Comparison of ENCODE assay signal across 8 cellular contexts in the genomic region with DNA sequence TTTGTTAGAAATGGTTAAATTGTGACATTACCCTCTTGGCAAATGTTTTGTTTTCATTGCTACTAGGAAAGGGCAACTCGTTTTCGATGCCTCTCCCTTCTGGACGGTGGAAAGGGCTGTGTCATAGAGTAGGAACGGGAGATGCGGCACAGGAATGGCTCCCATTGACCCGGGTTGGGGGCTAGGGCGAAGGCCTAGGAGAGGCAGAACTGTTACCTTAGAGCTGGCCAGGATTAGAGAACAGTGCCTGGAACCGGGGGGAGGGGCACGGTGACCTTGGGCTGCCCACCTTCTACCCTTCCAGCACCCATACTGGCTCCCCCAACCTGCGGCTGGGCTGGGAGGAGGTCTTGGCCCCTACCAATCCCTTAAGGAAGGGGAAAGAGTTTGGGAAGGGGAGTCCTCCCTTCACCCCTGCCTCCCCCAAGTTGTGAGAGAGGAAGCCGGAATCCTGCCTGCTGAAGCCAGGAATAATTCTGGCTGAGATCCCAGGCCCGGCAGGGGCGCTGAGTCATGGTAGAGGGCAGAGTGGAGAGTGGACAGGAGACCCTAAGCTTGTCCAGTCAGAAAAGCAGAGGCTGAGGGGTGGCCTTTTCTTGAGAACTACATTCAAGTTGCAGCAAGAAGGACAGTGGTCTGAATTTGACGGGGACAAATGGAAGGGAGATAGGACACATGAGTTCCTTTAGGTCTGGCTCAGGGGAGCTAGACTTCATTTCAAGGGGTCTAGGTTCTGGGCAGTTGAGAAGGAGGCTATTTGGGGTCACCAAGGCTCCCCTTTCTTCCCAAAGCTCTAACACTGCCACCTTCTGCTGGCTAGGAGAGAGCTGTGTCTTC. TPM values are rescaled to one million over a fixed set of nuclear protein-coding genes. Genes with fewer than 3 reads are reported as not detected.
DNase-seq lines count a peak whose midpoint lies in the region; ATAC-seq and TF ChIP-seq lines count a peak whose summit lies in the region.

No MANE protein-coding gene starts in this region.

- TF ChIP-seq POLR2A in prostate gland (IDR thresholded peaks at IDR 0.05): peak; percentile 8

- H3K36me3 Mint-ChIP-seq in activated T-helper 2 cell treated with anti-CD3 and anti-CD28 coated beads, Interferon-gamma antibody, Interleukin-2, Interleukin-4, amounts not matched to agents 10 μg/mL and 5 μg/mL and 100 μg/mL, durations not matched to agents 14 hours and 24 hours and 36 hours (ENCODE audit: low read depth): peaks cover 19% of the 10 kb centered on the region

- peaks cover 71% of the 10 kb centered on the region for H3K4me1 ChIP-seq in prostate gland (replicated peaks)

- H3K9me3 ChIP-seq in prostate gland: no peaks in the 10 kb centered on the region

- H3K4me3 Mint-ChIP-seq in activated T-helper 2 cell treated with anti-CD3 and anti-CD28 coated beads, Interferon-gamma antibody, Interleukin-2, Interleukin-4, amounts not matched to agents 10 μg/mL and 5 μg/mL and 100 μg/mL, durations not matched to agents 14 hours and 24 hours and 36 hours (ENCODE audit: low read depth): peak overlapping the region; percentile 13

- peaks cover 56% of the 10 kb centered on the region for H3K4me1 Mint-ChIP-seq in activated T-helper 2 cell treated with anti-CD3 and anti-CD28 coated beads, Interferon-gamma antibody, Interleukin-2, Interleukin-4, amounts not matched to agents 10 μg/mL and 5 μg/mL and 100 μg/mL, durations not matched to agents 14 hours and 24 hours and 36 hours (ENCODE audit: low read depth)

- intact Hi-C loops in activated T-helper 2 cell treated with anti-CD3 and anti-CD28 coated beads, Interferon-gamma antibody, Interleukin-2, Interleukin-4, amounts not matched to agents 10 μg/mL and 5 μg/mL and 100 μg/mL, durations not matched to agents 14 hours and 24 hours and 36 hours (cut with micrococcal nuclease): loop anchor here (10.0 kb wide), 1 partner anchor 382 kb away; the partner anchor contains the start of gene MEF2D
- intact Hi-C loops in cardiac septum (cut with DNase I) (loop anchor here (2.0 to 10.0 kb wide), 3 partner anchors 16 to 542 kb away; no protein-coding TSS in a partner anchor), prostate gland (cut with DNase I) (no loop called here)

- H3K27me3 ChIP-seq in prostate gland (replicated peaks; ENCODE audit: insufficient read depth): no peaks in the 10 kb centered on the region

- H3K27ac Mint-ChIP-seq in activated T-helper 2 cell treated with anti-CD3 and anti-CD28 coated beads, Interferon-gamma antibody, Interleukin-2, Interleukin-4, amounts not matched to agents 10 μg/mL and 5 μg/mL and 100 μg/mL, durations not matched to agents 14 hours and 24 hours and 36 hours: peak overlapping the region; percentile 84

- TF ChIP-seq CTCF in AG09309 (IDR thresholded peaks at IDR 0.05; ENCODE audit: control insufficient read depth, insufficient read depth, low read depth, low read length, missing control alignments): no peak
- peak in 2 of 4 experiments; percentile 27 to 44 for TF ChIP-seq CTCF in prostate gland (IDR thresholded peaks at IDR 0.05)

- no peaks in the 10 kb centered on the region for H3K27me3 Mint-ChIP-seq in activated T-helper 2 cell treated with anti-CD3 and anti-CD28 coated beads, Interferon-gamma antibody, Interleukin-2, Interleukin-4, amounts not matched to agents 10 μg/mL and 5 μg/mL and 100 μg/mL, durations not matched to agents 14 hours and 24 hours and 36 hours (ENCODE audit: low read depth)

- H3K27ac ChIP-seq in prostate gland: peak overlapping the region; percentile 93 to 94

- H3K36me3 ChIP-seq in prostate gland: no peaks in the 10 kb centered on the region

- DNase-seq in AG09309 (ENCODE audit: low read depth): no peak
- peak; percentile 75 for DNase-seq in HS-5 (ENCODE audit: low read depth)
- no peak for DNase-seq in activated T-helper 2 cell treated with anti-CD3 and anti-CD28 coated beads, Interferon-gamma antibody, Interleukin-2, Interleukin-4, amounts not matched to agents 10 μg/mL and 5 μg/mL and 100 μg/mL, durations not matched to agents 14 hours and 24 hours and 36 hours (ENCODE audit: low spot score)
- DNase-seq in cardiac septum (ENCODE audit: low spot score): peak; percentile 91
- DNase-seq in prostate gland (ENCODE audit: low spot score): peak; percentile 50
- no peak for DNase-seq in UCSD-AML1 (lab: John Stamatoyannopoulos, UW; ENCODE audit: unreplicated experiment)

- ATAC-seq in GM21423 (IDR thresholded peaks at IDR 0.05; ENCODE audit: unreplicated experiment) (no peak), GM19351 (IDR thresholded peaks at IDR 0.05; ENCODE audit: unreplicated experiment) (no peak)

- H3K9me3 Mint-ChIP-seq in activated T-helper 2 cell treated with anti-CD3 and anti-CD28 coated beads, Interferon-gamma antibody, Interleukin-2, Interleukin-4, amounts not matched to agents 10 μg/mL and 5 μg/mL and 100 μg/mL, durations not matched to agents 14 hours and 24 hours and 36 hours: no peaks in the 10 kb centered on the region

- 21% methylated on average over 14 of the region's 14 CpGs for WGBS in prostate gland

- H3K4me3 ChIP-seq in AG09309 (ENCODE audit: control insufficient read depth, low read depth, low read length): peak overlapping the region; percentile 45
- peak overlapping the region; percentile 7 to 19 for H3K4me3 ChIP-seq in prostate gland

RNA-seq across cellular contexts. Expression of gene LMNA, which starts 8.2 kb away (rescaled TPM):
- total RNA-seq in activated T-helper 2 cell treated with anti-CD3 and anti-CD28 coated beads, Interferon-gamma antibody, Interleukin-2, Interleukin-4, amounts not matched to agents 10 μg/mL and 5 μg/mL and 100 μg/mL, durations not matched to agents 14 hours and 24 hours and 36 hours: 246 and 247 TPM in 2 replicates
- 298 TPM for total RNA-seq in cardiac septum
- 100 to 1,000 TPM; 227 to 265 TPM for total RNA-seq in prostate gland

RNA-seq across cellular contexts. Expression of gene SEMA4A, which starts 30.6 kb away (rescaled TPM):
- total RNA-seq in activated T-helper 2 cell treated with anti-CD3 and anti-CD28 coated beads, Interferon-gamma antibody, Interleukin-2, Interleukin-4, amounts not matched to agents 10 μg/mL and 5 μg/mL and 100 μg/mL, durations not matched to agents 14 hours and 24 hours and 36 hours: 128 and 132 TPM in 2 replicates
- 2.7 TPM for total RNA-seq in cardiac septum
- total RNA-seq in prostate gland: 10 to 100 TPM; 22.9 to 44.9 TPM

RNA-seq across cellular contexts. Expression of gene MEX3A, which starts 40.5 kb away (rescaled TPM):
- total RNA-seq in activated T-helper 2 cell treated with anti-CD3 and anti-CD28 coated beads, Interferon-gamma antibody, Interleukin-2, Interleukin-4, amounts not matched to agents 10 μg/mL and 5 μg/mL and 100 μg/mL, durations not matched to agents 14 hours and 24 hours and 36 hours: 1.2 and 1.6 TPM in 2 replicates
- total RNA-seq in cardiac septum: 0.24 TPM
- total RNA-seq in prostate gland: 1 to 10 TPM; 3.3 to 5.7 TPM

Comparison
In these comparisons a context has a peak if more than half of its experiments do, and no peak if none do; other contexts are left out.
1. DNase-seq: peak in HS-5 (single experiment), cardiac septum (single experiment) and prostate gland (single experiment); none in AG09309 (single experiment), activated T-helper 2 cell treated with anti-CD3 and anti-CD28 coated beads, Interferon-gamma antibody, Interleukin-2, Interleukin-4, amounts not matched to agents 10 μg/mL and 5 μg/mL and 100 μg/mL, durations not matched to agents 14 hours and 24 hours and 36 hours (single experiment) and UCSD-AML1 (single experiment).